In genomic region chr5:55307383-55308253, GRCh38 we compare ENCODE assay signal across 8 cellular contexts. TPM values are rescaled to one million over a fixed set of nuclear protein-coding genes. Genes with fewer than 3 reads are reported as not detected.
DNase-seq lines count a peak whose midpoint lies in the region; ATAC-seq and TF ChIP-seq lines count a peak whose summit lies in the region.

A gene with protein sequence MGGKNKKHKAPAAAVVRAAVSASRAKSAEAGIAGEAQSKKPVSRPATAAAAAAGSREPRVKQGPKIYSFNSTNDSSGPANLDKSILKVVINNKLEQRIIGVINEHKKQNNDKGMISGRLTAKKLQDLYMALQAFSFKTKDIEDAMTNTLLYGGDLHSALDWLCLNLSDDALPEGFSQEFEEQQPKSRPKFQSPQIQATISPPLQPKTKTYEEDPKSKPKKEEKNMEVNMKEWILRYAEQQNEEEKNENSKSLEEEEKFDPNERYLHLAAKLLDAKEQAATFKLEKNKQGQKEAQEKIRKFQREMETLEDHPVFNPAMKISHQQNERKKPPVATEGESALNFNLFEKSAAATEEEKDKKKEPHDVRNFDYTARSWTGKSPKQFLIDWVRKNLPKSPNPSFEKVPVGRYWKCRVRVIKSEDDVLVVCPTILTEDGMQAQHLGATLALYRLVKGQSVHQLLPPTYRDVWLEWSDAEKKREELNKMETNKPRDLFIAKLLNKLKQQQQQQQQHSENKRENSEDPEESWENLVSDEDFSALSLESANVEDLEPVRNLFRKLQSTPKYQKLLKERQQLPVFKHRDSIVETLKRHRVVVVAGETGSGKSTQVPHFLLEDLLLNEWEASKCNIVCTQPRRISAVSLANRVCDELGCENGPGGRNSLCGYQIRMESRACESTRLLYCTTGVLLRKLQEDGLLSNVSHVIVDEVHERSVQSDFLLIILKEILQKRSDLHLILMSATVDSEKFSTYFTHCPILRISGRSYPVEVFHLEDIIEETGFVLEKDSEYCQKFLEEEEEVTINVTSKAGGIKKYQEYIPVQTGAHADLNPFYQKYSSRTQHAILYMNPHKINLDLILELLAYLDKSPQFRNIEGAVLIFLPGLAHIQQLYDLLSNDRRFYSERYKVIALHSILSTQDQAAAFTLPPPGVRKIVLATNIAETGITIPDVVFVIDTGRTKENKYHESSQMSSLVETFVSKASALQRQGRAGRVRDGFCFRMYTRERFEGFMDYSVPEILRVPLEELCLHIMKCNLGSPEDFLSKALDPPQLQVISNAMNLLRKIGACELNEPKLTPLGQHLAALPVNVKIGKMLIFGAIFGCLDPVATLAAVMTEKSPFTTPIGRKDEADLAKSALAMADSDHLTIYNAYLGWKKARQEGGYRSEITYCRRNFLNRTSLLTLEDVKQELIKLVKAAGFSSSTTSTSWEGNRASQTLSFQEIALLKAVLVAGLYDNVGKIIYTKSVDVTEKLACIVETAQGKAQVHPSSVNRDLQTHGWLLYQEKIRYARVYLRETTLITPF (N-terminal part only) (minus strand): TSS chr5:55307694. CDS start chr5:55307573, 121 bp downstream.
TSS of gene MTREX (plus strand) at chr5:55307989. CDS start at chr5:55308014, 25 bp downstream.

- TF ChIP-seq CTCF in left ventricle myocardium inferior (IDR thresholded peaks at IDR 0.05; ENCODE audit: borderline replicate concordance) = peak; percentile 8
- no peak for TF ChIP-seq CTCF in progenitor cell of endocrine pancreas (IDR thresholded peaks at IDR 0.05; ENCODE audit: unreplicated experiment)

- H3K9me3 Mint-ChIP-seq in progenitor cell of endocrine pancreas (ENCODE audit: low read depth) = no peaks in the 10 kb centered on the region

- H3K9me3 ChIP-seq in left ventricle myocardium inferior (replicated peaks) = no peaks in the 10 kb centered on the region

- H3K4me1 Mint-ChIP-seq in progenitor cell of endocrine pancreas (ENCODE audit: low read depth) = peaks cover 2% of the 10 kb centered on the region

- intact Hi-C loops in left ventricle myocardium inferior (cut with micrococcal nuclease) = no loop called here

- H3K4me3 Mint-ChIP-seq in progenitor cell of endocrine pancreas (ENCODE audit: low read depth) = no peak within 1 kb of the TSS

- DNase-seq in NCI-H146 treated with DMSO at 0.1 percent for 48 hours (lab: John Stamatoyannopoulos, UW; ENCODE audit: unreplicated experiment) = peak; percentile 81
- DNase-seq in T-helper 1 cell = peak; percentile 73 to 89 (median 80)
- peak; percentile 94 for DNase-seq in amniotic stem cell (lab: John Stamatoyannopoulos, UW)
- DNase-seq in left ventricle myocardium inferior = peak; percentile 91
- DNase-seq in progenitor cell of endocrine pancreas (ENCODE audit: low spot score, unreplicated experiment) = peak; percentile 85
- peak; percentile 92 for DNase-seq in ureter (ENCODE audit: low spot score)

- H3K27ac Mint-ChIP-seq in progenitor cell of endocrine pancreas = no peak within 1 kb of the TSS

- peak within 1 kb of the TSS; percentile 96 for H3K27ac ChIP-seq in left ventricle myocardium inferior (replicated peaks)

- no peaks in the 10 kb centered on the region for H3K27me3 Mint-ChIP-seq in progenitor cell of endocrine pancreas

- peak; percentile 56 for TF ChIP-seq POLR2A in GM15510 (IDR thresholded peaks at IDR 0.05; ENCODE audit: borderline replicate concordance, extremely low read depth, insufficient read length)

- no peaks in the 10 kb centered on the region for H3K36me3 ChIP-seq in left ventricle myocardium inferior

- ATAC-seq in HG02884 (IDR thresholded peaks at IDR 0.05; ENCODE audit: unreplicated experiment) = peak; percentile 90

- peaks cover 4% of the 10 kb centered on the region for H3K36me3 Mint-ChIP-seq in progenitor cell of endocrine pancreas (ENCODE audit: insufficient read depth)

- H3K4me3 ChIP-seq in left ventricle myocardium inferior = peak within 1 kb of the TSS; percentile 89

- H3K27me3 ChIP-seq in left ventricle myocardium inferior (ENCODE audit: low read depth) = no peaks in the 10 kb centered on the region

- peaks cover 90% of the 10 kb centered on the region for H3K4me1 ChIP-seq in left ventricle myocardium inferior

RNA-seq across cellular contexts. Expression of the first gene that starts in this region (rescaled TPM):
- 22.5 TPM for total RNA-seq in left ventricle myocardium inferior
- 24.2 and 25.1 TPM in 2 replicates for total RNA-seq in progenitor cell of endocrine pancreas
- 29.8 TPM for total RNA-seq in ureter

RNA-seq across cellular contexts. Expression of gene MTREX, which starts in this region (rescaled TPM):
- total RNA-seq in left ventricle myocardium inferior (62.5 TPM), progenitor cell of endocrine pancreas (75.5 and 79.5 TPM in 2 replicates), ureter (101 TPM)

Comparison
In these comparisons a context has a peak if more than half of its experiments do, and no peak if none do; other contexts are left out.
1. Peak in every context shown above with its lines: DNase-seq, ATAC-seq, H3K4me3 ChIP-seq and H3K27ac ChIP-seq.